ENCODE assay signal across 9 cellular contexts in genomic region chr20:44615169-44615791, GRCh38. TPM values are rescaled to one million over a fixed set of nuclear protein-coding genes. Genes with fewer than 3 reads are reported as not detected.
DNase-seq lines count a peak whose midpoint lies in the region; ATAC-seq and TF ChIP-seq lines count a peak whose summit lies in the region.
"Had no signal": no experiment of that assay in that cellular context is flagged by ENCODE, and none has a peak within 500 bp of the region (broad histone marks: within the 10 kb centered on the region; RNA-seq: fewer than 3 reads in every experiment).

No MANE protein-coding gene starts in this region.

- 64% methylated on average over 5 of the region's 10 CpGs for WGBS in suprapubic skin

- peaks cover 72% of the 10 kb centered on the region for H3K36me3 ChIP-seq in lower lobe of right lung
- H3K36me3 ChIP-seq in suprapubic skin = peaks cover 38% of the 10 kb centered on the region
- H3K36me3 ChIP-seq: colonic mucosa had no signal

- no peaks in the 10 kb centered on the region for H3K9me3 ChIP-seq in lower lobe of right lung
- H3K9me3 ChIP-seq in suprapubic skin = no peaks in the 10 kb centered on the region
- H3K9me3 ChIP-seq: colonic mucosa had no signal

- TF ChIP-seq CTCF in brain (conservative IDR thresholded peaks at IDR 0.05) (no peak), lower lobe of right lung (IDR thresholded peaks at IDR 0.05) (no peak), suprapubic skin (IDR thresholded peaks at IDR 0.05) (no peak), Calu3 (IDR thresholded peaks at IDR 0.05; ENCODE audit: unreplicated experiment) (no peak)

- peak overlapping the region; percentile 65 for H3K27ac ChIP-seq in lower lobe of right lung
- peak overlapping the region; percentile 25 for H3K27ac ChIP-seq in suprapubic skin
- H3K27ac ChIP-seq: colonic mucosa had no signal

- H3K4me1 ChIP-seq in lower lobe of right lung (peaks cover 40% of the 10 kb centered on the region), suprapubic skin (peaks cover 40% of the 10 kb centered on the region)
- H3K4me1 ChIP-seq: colonic mucosa had no signal

- H3K27me3 Mint-ChIP-seq in brain (no peaks in the 10 kb centered on the region), Calu3 (ENCODE audit: unreplicated experiment) (no peaks in the 10 kb centered on the region)

- intact Hi-C loops in lower lobe of right lung (cut with DNase I) = loop anchor here (10.0 kb wide), 1 partner anchor 230 kb away; no protein-coding TSS in a partner anchor
- intact Hi-C loops in Calu3 (cut with micrococcal nuclease; ENCODE audit: unreplicated experiment) = no loop called here

- no peak overlapping the region for H3K4me3 Mint-ChIP-seq in brain
- no peak overlapping the region for H3K4me3 Mint-ChIP-seq in Calu3 (ENCODE audit: low read depth, unreplicated experiment)

- CTCF ChIA-PET in Calu3 (lab: Charles Lee) = no interaction called here

- BruUV-seq in Calu3 (replicated peaks; lab: Mats Ljungman, UMichigan) = no TSS peak

- peak; percentile 31 for DNase-seq in NCI-H69 (lab: John Stamatoyannopoulos, UW)
- no peak for DNase-seq in lower lobe of right lung
- no peak for DNase-seq in suprapubic skin (ENCODE audit: low spot score in 2 of 2)
- no peak for DNase-seq in Calu3
- no peak for DNase-seq in A172 (ENCODE audit: low spot score)
- DNase-seq: colonic mucosa, NCI-H1694 treated with DMSO at 0.1 percent for 48 hours had no signal

- peak; percentile 4 to 8 for ATAC-seq in lower lobe of right lung
- no peak for ATAC-seq in GM18502 (IDR thresholded peaks at IDR 0.05; ENCODE audit: poor library complexity, unreplicated experiment)

- peaks cover 19% of the 10 kb centered on the region for H3K4me1 Mint-ChIP-seq in brain
- H3K4me1 Mint-ChIP-seq in Calu3 (ENCODE audit: low read depth, unreplicated experiment) = peaks cover 14% of the 10 kb centered on the region

- TF ChIP-seq EP300 in suprapubic skin (IDR thresholded peaks at IDR 0.05) = no peak

- no peak overlapping the region for H3K4me3 ChIP-seq in lower lobe of right lung
- no peak overlapping the region for H3K4me3 ChIP-seq in suprapubic skin
- H3K4me3 ChIP-seq: colonic mucosa had no signal

- peak overlapping the region; percentile 61 to 91 (median 84) for H3K27ac Mint-ChIP-seq in brain
- no peak overlapping the region for H3K27ac Mint-ChIP-seq in Calu3 (ENCODE audit: unreplicated experiment)

- H3K27me3 ChIP-seq in lower lobe of right lung (ENCODE audit: low read depth) (no peaks in the 10 kb centered on the region), suprapubic skin (no peaks in the 10 kb centered on the region)
- H3K27me3 ChIP-seq: colonic mucosa had no signal

- H3K9me3 Mint-ChIP-seq in brain (peaks cover 0 to 2% (median 0%) of the 10 kb centered on the region in 5 experiments), Calu3 (ENCODE audit: low read depth, unreplicated experiment) (no peaks in the 10 kb centered on the region)

- no peak for TF ChIP-seq POLR2A in suprapubic skin (IDR thresholded peaks at IDR 0.05)

- H3K36me3 Mint-ChIP-seq in brain = peaks cover 21% of the 10 kb centered on the region
- no peaks in the 10 kb centered on the region for H3K36me3 Mint-ChIP-seq in Calu3 (ENCODE audit: insufficient read depth, unreplicated experiment)

RNA-seq across cellular contexts. Expression of gene PKIG, which starts 32.9 kb away (rescaled TPM):
- polyA plus RNA-seq in brain (ENCODE audit: insufficient read depth, low read depth, low replicate concordance) = 131 TPM
- total RNA-seq in lower lobe of right lung = 61.6 TPM
- total RNA-seq in suprapubic skin = 10 to 100 TPM; 17.2 to 40.8 (median 32.0) TPM
- 6.6 and 7.5 TPM in 2 replicates for total RNA-seq in Calu3 (2022)
- total RNA-seq in A172 (2014; rRNA removed; shearing (Covaris generic)) = 139 and 149 TPM in 2 replicates

RNA-seq across cellular contexts. Expression of gene ADA, which starts 36.2 kb away (rescaled TPM):
- 5.0 TPM for polyA plus RNA-seq in brain (ENCODE audit: insufficient read depth, low read depth, low replicate concordance)
- total RNA-seq in lower lobe of right lung = 7.7 TPM
- total RNA-seq in suprapubic skin = 1 to 10 TPM; 4.1 to 9.4 (median 7.8) TPM
- total RNA-seq in Calu3 (2022) = 7.5 and 8.9 TPM in 2 replicates
- total RNA-seq in A172 (2014; rRNA removed; shearing (Covaris generic)) = 5.3 and 8.0 TPM in 2 replicates
